ENCODE assay signal across 8 cellular contexts in the genomic region with DNA sequence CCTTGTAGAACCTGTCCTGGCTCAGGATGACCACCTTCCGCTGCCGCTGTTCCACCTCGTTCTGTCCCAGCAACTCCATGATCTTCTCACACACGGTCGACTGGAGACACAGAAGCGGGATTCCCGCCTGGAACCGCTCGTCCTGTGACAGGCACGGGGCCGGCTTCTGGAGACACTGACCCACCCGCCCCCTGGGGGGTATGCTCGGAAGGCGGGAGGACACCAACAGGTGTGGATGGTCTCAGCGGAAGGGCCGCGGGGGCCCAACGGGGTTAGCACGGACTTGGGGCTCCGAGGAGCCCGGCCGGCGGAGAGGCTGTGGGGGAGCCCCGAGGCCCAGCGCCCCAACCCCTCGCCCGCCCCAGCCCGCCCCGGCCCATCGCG. TPM values are rescaled to one million over a fixed set of nuclear protein-coding genes. Genes with fewer than 3 reads are reported as not detected.
DNase-seq lines count a peak whose midpoint lies in the region; ATAC-seq and TF ChIP-seq lines count a peak whose summit lies in the region.

No MANE protein-coding gene starts in this region.

- peaks cover 25% of the 10 kb centered on the region for H3K36me3 Mint-ChIP-seq in effector memory CD8-positive, alpha-beta T cell (ENCODE audit: insufficient read depth)

- TF ChIP-seq CTCF in BE2C (IDR thresholded peaks at IDR 0.05; ENCODE audit: low read depth, low read length) (peak; percentile 29), GM13977 (IDR thresholded peaks at IDR 0.05; ENCODE audit: extremely low read depth, insufficient read depth, missing control alignments) (no peak)

- H3K9me3 Mint-ChIP-seq in effector memory CD8-positive, alpha-beta T cell = no peaks in the 10 kb centered on the region

- no peaks in the 10 kb centered on the region for H3K4me1 ChIP-seq in BE2C
- H3K4me1 ChIP-seq in mucosa of stomach (ENCODE audit: control insufficient read depth, insufficient read depth, low read length) = peaks cover 11% of the 10 kb centered on the region

- H3K9me3 ChIP-seq in BE2C (no peaks in the 10 kb centered on the region), mucosa of stomach (ENCODE audit: control insufficient read depth, low read length) (no peaks in the 10 kb centered on the region)

- H3K4me3 ChIP-seq in BE2C (ENCODE audit: low read depth, low read length) (peak overlapping the region; percentile 73), mucosa of stomach (ENCODE audit: low read length) (peak overlapping the region; percentile 67)

- H3K27me3 ChIP-seq in BE2C (no peaks in the 10 kb centered on the region), mucosa of stomach (ENCODE audit: control insufficient read depth, insufficient read depth, low read length) (no peaks in the 10 kb centered on the region)

- peak overlapping the region; percentile 81 for H3K9ac ChIP-seq in mucosa of stomach (ENCODE audit: low read length)

- H3K27ac Mint-ChIP-seq in effector memory CD8-positive, alpha-beta T cell = peak overlapping the region in 1 of 2 donors; percentile 54

- in situ Hi-C loops in GM13977 (cut with MboI; ENCODE audit: low pct_unique_long_range_greater_than_20kb, low sequenced_read_pairs, unreplicated experiment) = no loop called here

- H3K36me3 ChIP-seq in BE2C (peaks cover 19% of the 10 kb centered on the region), mucosa of stomach (ENCODE audit: control insufficient read depth, insufficient read depth, low read length) (peaks cover 12% of the 10 kb centered on the region)

- peaks cover 6 to 16% of the 10 kb centered on the region in 2 donors for H3K4me1 Mint-ChIP-seq in effector memory CD8-positive, alpha-beta T cell (ENCODE audit: low read depth in 2 of 2)

- peak; percentile 70 for DNase-seq in BE2C
- peak; percentile 70 for DNase-seq in GM13977 (ENCODE audit: low spot score)
- peak; percentile 54 for DNase-seq in RPMI8226
- no peak for DNase-seq in effector memory CD8-positive, alpha-beta T cell
- DNase-seq in DMS153 (lab: John Stamatoyannopoulos, UW) = no peak
- no peak for DNase-seq in NCI-H187 (lab: John Stamatoyannopoulos, UW)

- H3K4me3 Mint-ChIP-seq in effector memory CD8-positive, alpha-beta T cell = peak overlapping the region; percentile 65 to 74

- no peaks in the 10 kb centered on the region for H3K27me3 Mint-ChIP-seq in effector memory CD8-positive, alpha-beta T cell

- peak; percentile 7 for ATAC-seq in HG03095 (IDR thresholded peaks at IDR 0.05; ENCODE audit: unreplicated experiment)
- ATAC-seq in effector memory CD8-positive, alpha-beta T cell (replicated peaks) = peak; percentile 26

RNA-seq across cellular contexts. Expression of gene UCK1, which starts 0.5 kb away (rescaled TPM):
- 58.4 TPM for polyA plus RNA-seq in BE2C (2012; ENCODE audit: insufficient read depth, insufficient read length, low read depth)

RNA-seq across cellular contexts. Expression of gene PRRT1B, which starts 14.8 kb away (rescaled TPM):
- not detected for polyA plus RNA-seq in BE2C (2012; ENCODE audit: insufficient read depth, insufficient read length, low read depth)

RNA-seq across cellular contexts. Expression of gene POMT1, which starts 27.8 kb away (rescaled TPM):
- polyA plus RNA-seq in BE2C (2012; ENCODE audit: insufficient read depth, insufficient read length, low read depth) = 45.4 TPM

Comparison
In these comparisons a context has a peak if more than half of its experiments do, and no peak if none do; other contexts are left out.
1. DNase-seq: peak in BE2C (single experiment), GM13977 (single experiment) and RPMI8226 (single experiment); none in effector memory CD8-positive, alpha-beta T cell (0 of 3), DMS153 (single experiment) and NCI-H187 (0 of 2).